Comparison of ENCODE assay signal across 1 cellular context in the genomic region with DNA sequence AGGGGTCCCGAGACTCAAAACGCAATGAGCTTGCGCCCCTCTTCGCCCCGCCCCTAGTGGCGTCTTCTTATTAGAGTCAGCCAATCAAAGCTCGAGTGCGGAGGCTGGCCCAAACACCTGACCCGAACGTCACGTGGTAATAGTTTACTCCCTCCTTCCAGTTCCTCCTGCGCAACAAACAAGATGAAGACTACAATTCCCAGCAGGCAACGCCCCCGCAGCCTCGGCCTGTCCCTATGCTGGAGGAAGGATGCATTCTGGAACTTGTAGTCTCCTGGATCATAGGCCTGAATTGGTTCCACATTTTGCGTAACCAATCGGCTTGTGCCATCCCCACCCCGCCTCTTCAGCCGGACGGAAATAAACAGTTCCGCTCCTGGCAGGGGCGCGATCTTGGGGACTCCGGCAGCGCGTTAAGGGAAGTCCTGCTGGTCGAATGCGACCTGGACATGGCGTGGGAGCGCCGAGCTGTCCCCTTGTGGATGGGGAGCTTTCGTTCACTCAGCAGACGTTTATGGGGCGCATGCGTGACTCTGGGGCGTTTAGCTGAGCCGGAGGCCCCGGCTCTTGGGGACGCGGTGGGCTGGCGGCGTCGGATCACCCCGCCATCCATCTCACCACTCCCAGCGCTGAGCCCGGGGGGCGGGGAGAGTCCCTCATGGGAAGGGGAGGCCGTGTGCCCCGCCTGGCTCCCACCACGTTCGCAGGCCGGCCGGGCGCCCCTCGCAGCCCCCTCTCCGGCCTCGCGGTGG.
A peak's percentile ranks its signal among the peaks of the same experiment; 100 is the strongest.
TF ChIP-seq lines count a peak whose summit lies in the region.

Gene WBP2 (minus strand): TSS at position 26 of the 752 bp plus-strand sequence. CDS start 38 bp downstream, outside the sequence.

TF ChIP-seq in liver, 16 proteins besides CTCF, POLR2A, EP300 and RAD21 (continued from another document):
- TF ChIP-seq, protein P1, sequence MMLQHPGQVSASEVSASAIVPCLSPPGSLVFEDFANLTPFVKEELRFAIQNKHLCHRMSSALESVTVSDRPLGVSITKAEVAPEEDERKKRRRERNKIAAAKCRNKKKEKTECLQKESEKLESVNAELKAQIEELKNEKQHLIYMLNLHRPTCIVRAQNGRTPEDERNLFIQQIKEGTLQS (IDR thresholded peaks at IDR 0.05), result peak; percentile 28
- TF ChIP-seq FOXA1 (IDR thresholded peaks at IDR 0.05) (no peak), JUND (IDR thresholded peaks at IDR 0.05) (peak in 1 of 2 donors; percentile 53)
- TF ChIP-seq, protein P2, sequence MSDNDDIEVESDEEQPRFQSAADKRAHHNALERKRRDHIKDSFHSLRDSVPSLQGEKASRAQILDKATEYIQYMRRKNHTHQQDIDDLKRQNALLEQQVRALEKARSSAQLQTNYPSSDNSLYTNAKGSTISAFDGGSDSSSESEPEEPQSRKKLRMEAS (IDR thresholded peaks at IDR 0.05), result peak; percentile 90
